ENCODE assay signal across 24 cellular contexts in the genomic region with DNA sequence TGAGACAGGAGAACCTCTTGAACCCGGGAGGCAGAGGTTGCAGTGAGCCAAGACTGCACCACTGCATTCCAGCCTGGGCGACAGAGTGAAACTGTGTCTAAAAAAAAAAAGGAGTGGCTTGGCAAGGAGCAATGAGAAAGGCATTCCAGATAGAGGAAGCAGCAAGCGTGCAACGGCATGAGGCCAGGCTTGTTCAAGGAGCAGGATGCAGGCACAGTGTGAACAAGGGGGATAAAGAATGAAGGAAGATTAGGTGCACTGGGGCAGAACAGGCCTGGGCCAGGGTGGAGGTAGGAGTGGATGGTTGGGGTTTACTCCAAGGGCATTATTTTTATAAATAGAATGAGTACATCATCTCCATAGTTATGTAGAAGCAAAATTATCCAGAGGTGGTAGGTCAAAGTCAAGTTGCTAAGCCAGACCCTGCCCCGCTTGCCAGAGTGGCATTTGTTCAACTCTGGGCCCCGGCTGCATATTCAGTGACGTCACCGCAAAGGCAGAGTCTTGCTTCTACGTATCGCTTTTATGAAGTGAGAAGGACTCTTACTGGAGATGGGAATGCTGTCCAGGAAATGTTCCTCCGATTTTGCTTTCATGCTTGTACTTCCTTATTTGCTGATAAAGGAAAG.
DNase-seq lines count a peak whose midpoint lies in the region; ATAC-seq, FAIRE-seq and TF ChIP-seq lines count a peak whose summit lies in the region.
"Had no signal": no experiment of that assay in that cellular context is flagged by ENCODE, and none has a peak within 500 bp of the region (broad histone marks: within the 10 kb centered on the region; RNA-seq: fewer than 3 reads in every experiment).

No MANE protein-coding gene starts in this region.

- no peaks in the 10 kb centered on the region for H3K36me3 Mint-ChIP-seq in activated CD8-positive, alpha-beta T cell treated with anti-CD3 and anti-CD28 coated beads, Interleukin-2, amount 10 ng/mL, durations not matched to agents 7 days and 5 days (ENCODE audit: low read depth)

- no peaks in the 10 kb centered on the region for H3K9me3 ChIP-seq in mucosa of descending colon
- H3K9me3 ChIP-seq: sigmoid colon had no signal

- no peak overlapping the region for H3K4me3 Mint-ChIP-seq in activated CD8-positive, alpha-beta T cell treated with anti-CD3 and anti-CD28 coated beads, Interleukin-2, amount 10 ng/mL, durations not matched to agents 7 days and 5 days
- H3K4me3 Mint-ChIP-seq: T-cell had no signal

- peaks cover 3% of the 10 kb centered on the region for H3K4me1 ChIP-seq in mucosa of descending colon (ENCODE audit: low read depth)
- H3K4me1 ChIP-seq: sigmoid colon had no signal

- no peaks in the 10 kb centered on the region for H3K27me3 Mint-ChIP-seq in activated CD8-positive, alpha-beta T cell treated with anti-CD3 and anti-CD28 coated beads, Interleukin-2, amount 10 ng/mL, durations not matched to agents 7 days and 5 days (ENCODE audit: low read depth)
- H3K27me3 Mint-ChIP-seq: T-cell had no signal

- H3K36me3 ChIP-seq in bronchial epithelial cell (ENCODE audit: control insufficient read depth, insufficient read depth, low read length) (peaks cover 2% of the 10 kb centered on the region), mucosa of descending colon (ENCODE audit: low read depth) (no peaks in the 10 kb centered on the region)

- no peak for TF ChIP-seq POLR2A in GM18505 (IDR thresholded peaks at IDR 0.05; ENCODE audit: borderline replicate concordance, extremely low read depth, insufficient read depth, insufficient read length)

- CTCF ChIA-PET in activated CD8-positive, alpha-beta T cell treated with anti-CD3 and anti-CD28 coated beads, Interleukin-2, amount 10 ng/mL, durations not matched to agents 7 days and 5 days (lab: Charles Lee): no interaction called here

- FAIRE-seq in bronchial epithelial cell (lab: Jason Lieb, UNC) (no peak), D721Med (lab: Jason Lieb, UNC) (no peak)
- FAIRE-seq: HTR-8/SVneo, urothelium cell line had no signal

- H3K4me1 Mint-ChIP-seq in activated CD8-positive, alpha-beta T cell treated with anti-CD3 and anti-CD28 coated beads, Interleukin-2, amount 10 ng/mL, durations not matched to agents 7 days and 5 days (ENCODE audit: low read depth): no peaks in the 10 kb centered on the region
- H3K4me1 Mint-ChIP-seq: T-cell had no signal

- peak; percentile 20 for DNase-seq in ACHN
- DNase-seq in bronchial epithelial cell (ENCODE audit: low read depth): peak; percentile 45
- DNase-seq in fibroblast of villous mesenchyme (ENCODE audit: low read depth): peak; percentile 42
- DNase-seq in mucosa of descending colon: peak in 2 of 3 donors; percentile 40 to 52
- no peak for DNase-seq in D721Med (ENCODE audit: insufficient read length, low spot score)
- DNase-seq in SHP77 treated with DMSO at 0.1 percent for 48 hours (lab: John Stamatoyannopoulos, UW): no peak
- DNase-seq in activated CD8-positive, alpha-beta T cell treated with anti-CD3 and anti-CD28 coated beads, Interleukin-2, amount 10 ng/mL, durations not matched to agents 7 days and 5 days: no peak
- DNase-seq: activated naive CD4-positive, alpha-beta T cell treated with Interleukin-2 at 50 U/mL for 16 hours; activated T-cell treated with anti-CD3 and anti-CD28 coated beads, Interleukin-2, amount 50 U/mL, for 48 hours; amygdala; cerebellar nuclear complex; effector CD4-positive, alpha-beta T cell; glutamatergic neuron; Kasumi-1; NCI-H1694 treated with DMSO at 0.1 percent for 48 hours; NCI-H748 treated with DMSO at 0.1 percent for 48 hours; nucleus accumbens; SIG-M5; sigmoid colon; substantia nigra; T-cell had no signal

- in situ Hi-C loops in ACHN (cut with HindIII; ENCODE audit: low pct_ligation_motif_present, low pct_unique_long_range_greater_than_20kb, low sequenced_read_pairs): no loop called here

- no peaks in the 10 kb centered on the region for H3K9me3 Mint-ChIP-seq in activated CD8-positive, alpha-beta T cell treated with anti-CD3 and anti-CD28 coated beads, Interleukin-2, amount 10 ng/mL, durations not matched to agents 7 days and 5 days (ENCODE audit: insufficient read depth)
- H3K9me3 Mint-ChIP-seq: T-cell had no signal

- no peak overlapping the region for H3K27ac Mint-ChIP-seq in activated CD8-positive, alpha-beta T cell treated with anti-CD3 and anti-CD28 coated beads, Interleukin-2, amount 10 ng/mL, durations not matched to agents 7 days and 5 days
- H3K27ac Mint-ChIP-seq: T-cell had no signal

- POLR2A ChIA-PET in activated CD8-positive, alpha-beta T cell treated with anti-CD3 and anti-CD28 coated beads, Interleukin-2, amount 10 ng/mL, durations not matched to agents 7 days and 5 days (lab: Charles Lee): interaction anchor here (0.5 kb wide), 1 partner anchor 456 kb away, joined by 4 read pairs; no protein-coding TSS in a partner anchor

- ATAC-seq in mucosa of descending colon: peak; percentile 88
- ATAC-seq in GM18505 (IDR thresholded peaks at IDR 0.05; ENCODE audit: unreplicated experiment): no peak
- ATAC-seq in activated CD8-positive, alpha-beta T cell treated with anti-CD3 and anti-CD28 coated beads, Interleukin-2, amount 10 ng/mL, durations not matched to agents 7 days and 5 days: no peak
- ATAC-seq: T-cell had no signal

- no peaks in the 10 kb centered on the region for H3K27me3 ChIP-seq in bronchial epithelial cell (ENCODE audit: control insufficient read depth, insufficient read depth, low read length)
- H3K27me3 ChIP-seq: sigmoid colon had no signal

- TF ChIP-seq CTCF in bronchial epithelial cell (IDR thresholded peaks at IDR 0.05; ENCODE audit: insufficient read depth, low read length, severe bottlenecking): no peak
- no peak for TF ChIP-seq CTCF in fibroblast of villous mesenchyme (IDR thresholded peaks at IDR 0.05; ENCODE audit: insufficient read depth, low read depth, low read length)
- no peak for TF ChIP-seq CTCF in mucosa of descending colon (IDR thresholded peaks at IDR 0.05)
- no peak for TF ChIP-seq CTCF in D721Med (IDR thresholded peaks at IDR 0.05; ENCODE audit: insufficient read depth, missing control alignments)

- intact Hi-C loops in mucosa of descending colon (cut with DNase I, micrococcal nuclease): no loop called here

- no peak overlapping the region for H3K4me3 ChIP-seq in bronchial epithelial cell (ENCODE audit: low read depth, low read length)
- no peak overlapping the region for H3K4me3 ChIP-seq in fibroblast of villous mesenchyme (ENCODE audit: low read depth, low read length)
- H3K4me3 ChIP-seq in mucosa of descending colon: no peak overlapping the region
- H3K4me3 ChIP-seq: sigmoid colon had no signal

Comparison
In these comparisons a context has a peak if more than half of its experiments do, and no peak if none do; other contexts are left out.
1. DNase-seq: peak in ACHN (single experiment), bronchial epithelial cell (single experiment), fibroblast of villous mesenchyme (single experiment) and mucosa of descending colon (2 of 3); none in D721Med (single experiment), SHP77 treated with DMSO at 0.1 percent for 48 hours (single experiment) and activated CD8-positive, alpha-beta T cell treated with anti-CD3 and anti-CD28 coated beads, Interleukin-2, amount 10 ng/mL, durations not matched to agents 7 days and 5 days (single experiment).